9 cellular contexts compared by ENCODE assay signal in genomic region chr17:78241277-78242023, GRCh38. TPM values are rescaled to one million over a fixed set of nuclear protein-coding genes. Genes with fewer than 3 reads are reported as not detected.
DNase-seq lines count a peak whose midpoint lies in the region; ATAC-seq and TF ChIP-seq lines count a peak whose summit lies in the region.
"Had no signal": no experiment of that assay in that cellular context is flagged by ENCODE, and none has a peak within 500 bp of the region (broad histone marks: within the 10 kb centered on the region; RNA-seq: fewer than 3 reads in every experiment).

No MANE protein-coding gene starts in this region.

- DNase-seq in AG20443 (ENCODE audit: low spot score), result peak; percentile 38
- peak; percentile 54 for DNase-seq in HCEC 1CT
- peak; percentile 84 for DNase-seq in SW480 (ENCODE audit: low spot score)
- peak; percentile 66 for DNase-seq in iPS DF 4.7 (ENCODE audit: extremely low read depth, low spot score)
- DNase-seq in activated gamma-delta T cell treated with Interleukin-2 at 50 U/mL for 16 hours, result no peak
- DNase-seq in colonic mucosa, result no peak
- DNase-seq in HuH-7.5 (ENCODE audit: low spot score), result no peak

- no peak overlapping the region for H3K27ac ChIP-seq in colonic mucosa
- H3K27ac ChIP-seq: thoracic aorta had no signal

- no peaks in the 10 kb centered on the region for H3K9me3 ChIP-seq in colonic mucosa
- H3K9me3 ChIP-seq: thoracic aorta had no signal

- intact Hi-C loops in colonic mucosa (cut with DNase I), result no loop called here

- H3K9ac ChIP-seq in colonic mucosa (ENCODE audit: low read depth in 2 of 2, low read length in 2 of 2), result no peak overlapping the region

- ATAC-seq in GM18511 (IDR thresholded peaks at IDR 0.05; ENCODE audit: unreplicated experiment), result no peak

- no peaks in the 10 kb centered on the region for H3K36me3 ChIP-seq in colonic mucosa
- H3K36me3 ChIP-seq: thoracic aorta had no signal

- H3K4me1 ChIP-seq in colonic mucosa, result no peaks in the 10 kb centered on the region

- H3K27me3 ChIP-seq in colonic mucosa, result no peaks in the 10 kb centered on the region

- TF ChIP-seq CTCF in colonic mucosa (IDR thresholded peaks at IDR 0.05), result no peak

- H3K4me3 ChIP-seq in colonic mucosa, result no peak overlapping the region
- H3K4me3 ChIP-seq: thoracic aorta had no signal

RNA-seq across cellular contexts. Expression of gene TMEM235, which starts 10.0 kb away (rescaled TPM):
- not detected for total RNA-seq in colonic mucosa
- total RNA-seq: thoracic aorta had no signal

RNA-seq across cellular contexts. Expression of gene BIRC5, which starts 27.4 kb away (rescaled TPM):
- total RNA-seq in colonic mucosa, result 10 to 100 TPM; 15.2 to 77.1 TPM

RNA-seq across cellular contexts. Expression of gene AFMID, which starts 54.3 kb away (rescaled TPM):
- total RNA-seq in colonic mucosa, result 10 to 100 TPM; 30.6 to 33.3 TPM

RNA-seq across cellular contexts. Expression of gene TK1, which starts 54.6 kb away (rescaled TPM):
- total RNA-seq in colonic mucosa, result 100 to 1,000 TPM in 1 of 2 donors, 10 to 100 TPM in 1; 37.7 to 135 TPM

Comparison
In these comparisons a context has a peak if more than half of its experiments do, and no peak if none do; other contexts are left out.
1. DNase-seq: peak in AG20443 (single experiment), HCEC 1CT (single experiment), SW480 (single experiment) and iPS DF 4.7 (single experiment); none in activated gamma-delta T cell treated with Interleukin-2 at 50 U/mL for 16 hours (single experiment), colonic mucosa (single experiment) and HuH-7.5 (single experiment).